In the genomic region with DNA sequence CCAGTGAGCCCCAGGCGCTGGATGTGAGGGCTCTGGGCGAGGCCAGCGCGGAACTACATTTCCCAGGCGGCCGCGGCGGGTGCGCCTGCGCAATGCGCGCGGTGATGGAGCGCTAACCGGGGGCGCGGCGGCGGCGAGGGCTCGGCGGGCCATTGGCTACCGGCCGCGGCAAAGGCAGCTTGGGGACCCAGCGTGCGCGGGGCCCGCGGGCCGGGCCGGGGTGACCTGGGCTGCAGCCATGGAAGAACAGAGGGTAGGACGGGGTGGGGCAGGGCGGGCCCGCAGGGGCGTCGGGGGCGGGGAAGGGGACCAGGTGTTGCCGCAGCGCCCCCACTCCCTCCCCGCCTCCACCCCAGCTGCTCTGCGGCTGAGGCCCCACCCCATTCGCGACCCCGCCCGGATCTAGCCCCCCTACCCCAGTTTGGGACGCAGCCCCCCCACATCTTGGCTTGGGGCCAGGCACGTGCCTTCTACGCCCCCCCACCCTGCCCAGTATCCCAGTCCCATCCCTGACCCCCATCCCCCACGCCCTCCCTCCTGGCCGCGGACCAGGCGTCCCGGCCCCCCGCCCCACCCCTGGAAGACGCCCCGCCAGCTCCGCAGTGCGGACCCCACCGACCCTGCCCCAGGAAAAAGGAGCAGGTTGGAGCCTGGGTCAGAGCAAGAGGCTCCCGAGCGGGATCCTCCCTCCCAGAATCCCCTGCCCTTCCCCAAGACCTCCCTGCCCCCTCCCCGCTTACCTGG, we compare ENCODE assay signal across 1 cellular context.
TF ChIP-seq lines count a peak whose summit lies in the region.

A gene (plus strand): TSS at position 90 of the 744 bp plus-strand sequence. CDS start 149 bp downstream, at position 239.

TF ChIP-seq in GM12878, 131 proteins besides CTCF, POLR2A, EP300 and RAD21 (continued from another document):
- TF ChIP-seq EGR1 (IDR thresholded peaks at IDR 0.05; ENCODE audit: borderline replicate concordance in 1 of 2, low read depth in 2 of 2, low read length in 2 of 2) (peak in 1 of 2 experiments; percentile 9; a peak in 1 of 3 replicates), IKZF1 (conservative IDR thresholded peaks at IDR 0.05) (peak; percentile 74), HCFC1 (IDR thresholded peaks at IDR 0.05; ENCODE audit: low read length) (peak; percentile 90), YY1 (IDR thresholded peaks at IDR 0.05; ENCODE audit: low read depth, low read length) (peak; percentile 81), SIX5 (IDR thresholded peaks at IDR 0.05; ENCODE audit: low read depth, low read length, severe bottlenecking) (peak; percentile 89), ASH2L (IDR thresholded peaks at IDR 0.05; ENCODE audit: borderline replicate concordance, low read depth) (no peak), PAX5 (IDR thresholded peaks at IDR 0.05; ENCODE audit: borderline replicate concordance, low read depth, low read length) (no peak), SMARCA5 (IDR thresholded peaks at IDR 0.05) (no peak)
